In genomic region chr10:62850646-62851045, GRCh38 we compare ENCODE assay signal across 20 cellular contexts. TPM values are rescaled to one million over a fixed set of nuclear protein-coding genes. Genes with fewer than 3 reads are reported as not detected.
DNase-seq lines count a peak whose midpoint lies in the region; FAIRE-seq and TF ChIP-seq lines count a peak whose summit lies in the region.
"Had no signal": no experiment of that assay in that cellular context is flagged by ENCODE, and none has a peak within 500 bp of the region (broad histone marks: within the 10 kb centered on the region; RNA-seq: fewer than 3 reads in every experiment).

No MANE protein-coding gene starts in this region.

- peak; percentile 49 for FAIRE-seq in GM18507 (lab: Jason Lieb, UNC)
- FAIRE-seq: A549 had no signal

- H3K36me3 Mint-ChIP-seq in endothelial cell (ENCODE audit: low read depth, unreplicated experiment) = no peaks in the 10 kb centered on the region
- peaks cover 9% of the 10 kb centered on the region for H3K36me3 Mint-ChIP-seq in activated T-helper 1 cell treated with anti-CD3 and anti-CD28 coated beads, Interleukin-12 subunit alpha, Interleukin-12 subunit beta, Interleukin-2, Interleukin-4 antibody, amounts not matched to agents 30 ng/mL and 10 ng/mL and 1 ng/mL, durations not matched to agents 14 hours and 24 hours and 36 hours (ENCODE audit: low read depth)
- H3K36me3 Mint-ChIP-seq: CD8-positive, alpha-beta T cell had no signal

- peaks cover 20% of the 10 kb centered on the region for H3K4me1 Mint-ChIP-seq in endothelial cell (ENCODE audit: unreplicated experiment)
- peaks cover 43% of the 10 kb centered on the region for H3K4me1 Mint-ChIP-seq in activated T-helper 1 cell treated with anti-CD3 and anti-CD28 coated beads, Interleukin-12 subunit alpha, Interleukin-12 subunit beta, Interleukin-2, Interleukin-4 antibody, amounts not matched to agents 30 ng/mL and 10 ng/mL and 1 ng/mL, durations not matched to agents 14 hours and 24 hours and 36 hours (ENCODE audit: low read depth)

- H3K9me3 Mint-ChIP-seq in endothelial cell (ENCODE audit: unreplicated experiment) = no peaks in the 10 kb centered on the region
- H3K9me3 Mint-ChIP-seq in activated T-helper 1 cell treated with anti-CD3 and anti-CD28 coated beads, Interleukin-12 subunit alpha, Interleukin-12 subunit beta, Interleukin-2, Interleukin-4 antibody, amounts not matched to agents 30 ng/mL and 10 ng/mL and 1 ng/mL, durations not matched to agents 14 hours and 24 hours and 36 hours = peaks cover 36% of the 10 kb centered on the region

- intact Hi-C loops in activated T-helper 1 cell treated with anti-CD3 and anti-CD28 coated beads, Interleukin-12 subunit alpha, Interleukin-12 subunit beta, Interleukin-2, Interleukin-4 antibody, amounts not matched to agents 30 ng/mL and 10 ng/mL and 1 ng/mL, durations not matched to agents 14 hours and 24 hours and 36 hours (cut with micrococcal nuclease) = loop anchor here (1.0 to 10.0 kb wide), 3 partner anchors 307 to 806 kb away; no protein-coding TSS in a partner anchor

- DNase-seq in Ammon's horn (ENCODE audit: low spot score) = peak; percentile 29
- no peak for DNase-seq in GM18507 (ENCODE audit: extremely low spot score, insufficient read length, low read depth)
- peak; percentile 75 for DNase-seq in NB4 (ENCODE audit: low read depth)
- DNase-seq in endothelial cell (ENCODE audit: low spot score) = no peak
- no peak for DNase-seq in effector CD4-positive, alpha-beta T cell
- no peak for DNase-seq in DMS153 (lab: John Stamatoyannopoulos, UW)
- DNase-seq in activated T-helper 1 cell treated with anti-CD3 and anti-CD28 coated beads, Interleukin-12 subunit alpha, Interleukin-12 subunit beta, Interleukin-2, Interleukin-4 antibody, amounts not matched to agents 30 ng/mL and 10 ng/mL and 1 ng/mL, durations not matched to agents 14 hours and 24 hours and 36 hours (ENCODE audit: low spot score) = no peak
- no peak for DNase-seq in DMS79 (lab: John Stamatoyannopoulos, UW)
- DNase-seq: CD8-positive, alpha-beta T cell; DND-41; left colon; midbrain; NCI-H510A treated with DMSO at 0.1 percent for 48 hours; PC-3; retina; T-helper 2 cell; thyroid gland had no signal

- peak overlapping the region; percentile 54 for H3K27ac Mint-ChIP-seq in endothelial cell (ENCODE audit: unreplicated experiment)
- H3K27ac Mint-ChIP-seq in activated T-helper 1 cell treated with anti-CD3 and anti-CD28 coated beads, Interleukin-12 subunit alpha, Interleukin-12 subunit beta, Interleukin-2, Interleukin-4 antibody, amounts not matched to agents 30 ng/mL and 10 ng/mL and 1 ng/mL, durations not matched to agents 14 hours and 24 hours and 36 hours = no peak overlapping the region
- H3K27ac Mint-ChIP-seq: CD8-positive, alpha-beta T cell had no signal

- no peak for TF ChIP-seq POLR2A in NB4 (IDR thresholded peaks at IDR 0.05; ENCODE audit: extremely low read depth, insufficient read length)

- TF ChIP-seq CTCF in NB4 (IDR thresholded peaks at IDR 0.05; ENCODE audit: low read depth, low read length) = no peak
- no peak for TF ChIP-seq CTCF in endothelial cell (IDR thresholded peaks at IDR 0.05; ENCODE audit: unreplicated experiment)

- no peak overlapping the region for H3K4me3 Mint-ChIP-seq in endothelial cell (ENCODE audit: unreplicated experiment)
- no peak overlapping the region for H3K4me3 Mint-ChIP-seq in activated T-helper 1 cell treated with anti-CD3 and anti-CD28 coated beads, Interleukin-12 subunit alpha, Interleukin-12 subunit beta, Interleukin-2, Interleukin-4 antibody, amounts not matched to agents 30 ng/mL and 10 ng/mL and 1 ng/mL, durations not matched to agents 14 hours and 24 hours and 36 hours
- H3K4me3 Mint-ChIP-seq: CD8-positive, alpha-beta T cell had no signal

- H3K27me3 Mint-ChIP-seq in endothelial cell (ENCODE audit: unreplicated experiment) = peaks cover 2% of the 10 kb centered on the region
- peaks cover 5% of the 10 kb centered on the region for H3K27me3 Mint-ChIP-seq in activated T-helper 1 cell treated with anti-CD3 and anti-CD28 coated beads, Interleukin-12 subunit alpha, Interleukin-12 subunit beta, Interleukin-2, Interleukin-4 antibody, amounts not matched to agents 30 ng/mL and 10 ng/mL and 1 ng/mL, durations not matched to agents 14 hours and 24 hours and 36 hours (ENCODE audit: insufficient read depth)

- no peak overlapping the region for H3K4me3 ChIP-seq in NB4 (ENCODE audit: low read depth, low read length)
- H3K4me3 ChIP-seq: A549, breast epithelium, gastroesophageal sphincter, thyroid gland had no signal

RNA-seq across cellular contexts. Expression of gene EGR2, which starts 34.5 kb away (rescaled TPM):
- total RNA-seq in endothelial cell (ENCODE audit: unreplicated experiment) = 1.2 TPM
- 268 and 282 TPM in 2 replicates for total RNA-seq in activated T-helper 1 cell treated with anti-CD3 and anti-CD28 coated beads, Interleukin-12 subunit alpha, Interleukin-12 subunit beta, Interleukin-2, Interleukin-4 antibody, amounts not matched to agents 30 ng/mL and 10 ng/mL and 1 ng/mL, durations not matched to agents 14 hours and 24 hours and 36 hours

RNA-seq across cellular contexts. Expression of gene ADO, which starts 46.1 kb away (rescaled TPM):
- 25.7 TPM for total RNA-seq in endothelial cell (ENCODE audit: unreplicated experiment)
- 52.3 and 55.8 TPM in 2 replicates for total RNA-seq in activated T-helper 1 cell treated with anti-CD3 and anti-CD28 coated beads, Interleukin-12 subunit alpha, Interleukin-12 subunit beta, Interleukin-2, Interleukin-4 antibody, amounts not matched to agents 30 ng/mL and 10 ng/mL and 1 ng/mL, durations not matched to agents 14 hours and 24 hours and 36 hours

Comparison
In these comparisons a context has a peak if more than half of its experiments do, and no peak if none do; other contexts are left out.
1. DNase-seq: peak in Ammon's horn (single experiment) and NB4 (single experiment); none in GM18507 (single experiment), endothelial cell (single experiment), effector CD4-positive, alpha-beta T cell (single experiment), DMS153 (single experiment), activated T-helper 1 cell treated with anti-CD3 and anti-CD28 coated beads, Interleukin-12 subunit alpha, Interleukin-12 subunit beta, Interleukin-2, Interleukin-4 antibody, amounts not matched to agents 30 ng/mL and 10 ng/mL and 1 ng/mL, durations not matched to agents 14 hours and 24 hours and 36 hours (single experiment) and DMS79 (single experiment).
2. RNA of gene EGR2, which starts 34.5 kb away (total RNA-seq): 268 to 282 TPM in activated T-helper 1 cell treated with anti-CD3 and anti-CD28 coated beads, Interleukin-12 subunit alpha, Interleukin-12 subunit beta, Interleukin-2, Interleukin-4 antibody, amounts not matched to agents 30 ng/mL and 10 ng/mL and 1 ng/mL, durations not matched to agents 14 hours and 24 hours and 36 hours; 1.2 TPM in endothelial cell (single experiment); every median in the first group is over 100 times any median in the second.